In the genomic region with DNA sequence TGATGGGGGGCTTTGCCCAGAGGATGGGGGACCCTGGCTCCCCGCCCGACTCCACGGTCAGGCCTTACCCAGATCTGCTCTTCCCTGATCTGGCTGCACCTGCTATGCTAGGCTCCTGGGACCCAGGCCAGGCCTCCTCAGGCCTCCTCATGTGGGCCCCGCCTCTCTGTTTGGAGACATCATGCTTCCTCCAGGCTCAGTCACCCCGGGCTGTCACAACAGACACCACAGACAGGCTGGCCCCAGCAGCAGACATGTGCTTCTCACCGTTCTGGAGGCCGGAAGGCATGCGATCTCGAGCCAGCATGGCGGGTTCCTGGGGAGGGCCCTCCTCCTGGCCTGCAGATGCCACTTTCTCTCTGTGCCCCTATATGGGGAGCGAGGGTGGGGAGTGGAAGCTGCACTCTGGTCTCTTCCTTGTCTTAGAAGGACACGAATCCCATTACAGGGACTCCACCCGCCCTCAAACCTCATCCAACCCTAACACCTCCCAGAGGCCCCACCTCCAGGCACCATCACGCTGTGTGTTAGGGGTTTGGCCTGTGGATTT, we compare ENCODE assay signal across 1 cellular context.
A peak's percentile ranks its signal among the peaks of the same experiment; 100 is the strongest.
TF ChIP-seq lines count a peak whose summit lies in the region.

No MANE protein-coding gene starts in this region.

TF ChIP-seq in HEK293, 187 proteins besides CTCF, POLR2A, EP300 and RAD21:
- TF ChIP-seq, protein P1, sequence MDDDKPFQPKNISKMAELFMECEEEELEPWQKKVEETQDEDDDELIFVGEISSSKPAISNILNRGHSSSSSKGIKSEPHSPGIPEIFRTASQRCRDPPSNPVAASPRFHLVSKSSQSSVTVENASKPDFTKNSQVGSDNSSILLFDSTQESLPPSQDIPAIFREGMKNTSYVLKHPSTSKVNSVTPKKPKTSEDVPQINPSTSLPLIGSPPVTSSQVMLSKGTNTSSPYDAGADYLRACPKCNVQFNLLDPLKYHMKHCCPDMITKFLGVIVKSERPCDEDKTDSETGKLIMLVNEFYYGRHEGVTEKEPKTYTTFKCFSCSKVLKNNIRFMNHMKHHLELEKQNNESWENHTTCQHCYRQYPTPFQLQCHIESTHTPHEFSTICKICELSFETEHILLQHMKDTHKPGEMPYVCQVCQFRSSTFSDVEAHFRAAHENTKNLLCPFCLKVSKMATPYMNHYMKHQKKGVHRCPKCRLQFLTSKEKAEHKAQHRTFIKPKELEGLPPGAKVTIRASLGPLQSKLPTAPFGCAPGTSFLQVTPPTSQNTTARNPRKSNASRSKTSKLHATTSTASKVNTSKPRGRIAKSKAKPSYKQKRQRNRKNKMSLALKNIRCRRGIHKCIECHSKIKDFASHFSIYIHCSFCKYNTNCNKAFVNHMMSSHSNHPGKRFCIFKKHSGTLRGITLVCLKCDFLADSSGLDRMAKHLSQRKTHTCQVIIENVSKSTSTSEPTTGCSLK (tag by site-specific recombination; IDR thresholded peaks at IDR 0.05), result no peak
- no peak for TF ChIP-seq HOXC10 (CRISPR knock-in tag; IDR thresholded peaks at IDR 0.05)
- no peak for TF ChIP-seq ZNF175 (tag by site-specific recombination; IDR thresholded peaks at IDR 0.05)
- TF ChIP-seq ZFP69B (tag by site-specific recombination; IDR thresholded peaks at IDR 0.05), result peak; percentile 57; the same call in 1 of the 2 replicates
- TF ChIP-seq ZBTB20 (tag by site-specific recombination; IDR thresholded peaks at IDR 0.05), result no peak
- TF ChIP-seq, protein P2, sequence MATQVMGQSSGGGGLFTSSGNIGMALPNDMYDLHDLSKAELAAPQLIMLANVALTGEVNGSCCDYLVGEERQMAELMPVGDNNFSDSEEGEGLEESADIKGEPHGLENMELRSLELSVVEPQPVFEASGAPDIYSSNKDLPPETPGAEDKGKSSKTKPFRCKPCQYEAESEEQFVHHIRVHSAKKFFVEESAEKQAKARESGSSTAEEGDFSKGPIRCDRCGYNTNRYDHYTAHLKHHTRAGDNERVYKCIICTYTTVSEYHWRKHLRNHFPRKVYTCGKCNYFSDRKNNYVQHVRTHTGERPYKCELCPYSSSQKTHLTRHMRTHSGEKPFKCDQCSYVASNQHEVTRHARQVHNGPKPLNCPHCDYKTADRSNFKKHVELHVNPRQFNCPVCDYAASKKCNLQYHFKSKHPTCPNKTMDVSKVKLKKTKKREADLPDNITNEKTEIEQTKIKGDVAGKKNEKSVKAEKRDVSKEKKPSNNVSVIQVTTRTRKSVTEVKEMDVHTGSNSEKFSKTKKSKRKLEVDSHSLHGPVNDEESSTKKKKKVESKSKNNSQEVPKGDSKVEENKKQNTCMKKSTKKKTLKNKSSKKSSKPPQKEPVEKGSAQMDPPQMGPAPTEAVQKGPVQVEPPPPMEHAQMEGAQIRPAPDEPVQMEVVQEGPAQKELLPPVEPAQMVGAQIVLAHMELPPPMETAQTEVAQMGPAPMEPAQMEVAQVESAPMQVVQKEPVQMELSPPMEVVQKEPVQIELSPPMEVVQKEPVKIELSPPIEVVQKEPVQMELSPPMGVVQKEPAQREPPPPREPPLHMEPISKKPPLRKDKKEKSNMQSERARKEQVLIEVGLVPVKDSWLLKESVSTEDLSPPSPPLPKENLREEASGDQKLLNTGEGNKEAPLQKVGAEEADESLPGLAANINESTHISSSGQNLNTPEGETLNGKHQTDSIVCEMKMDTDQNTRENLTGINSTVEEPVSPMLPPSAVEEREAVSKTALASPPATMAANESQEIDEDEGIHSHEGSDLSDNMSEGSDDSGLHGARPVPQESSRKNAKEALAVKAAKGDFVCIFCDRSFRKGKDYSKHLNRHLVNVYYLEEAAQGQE (tag by site-specific recombination; IDR thresholded peaks at IDR 0.05), result no peak
- no peak for TF ChIP-seq SETDB1 (IDR thresholded peaks at IDR 0.05; ENCODE audit: insufficient read length, low read length)
- TF ChIP-seq, protein P3, sequence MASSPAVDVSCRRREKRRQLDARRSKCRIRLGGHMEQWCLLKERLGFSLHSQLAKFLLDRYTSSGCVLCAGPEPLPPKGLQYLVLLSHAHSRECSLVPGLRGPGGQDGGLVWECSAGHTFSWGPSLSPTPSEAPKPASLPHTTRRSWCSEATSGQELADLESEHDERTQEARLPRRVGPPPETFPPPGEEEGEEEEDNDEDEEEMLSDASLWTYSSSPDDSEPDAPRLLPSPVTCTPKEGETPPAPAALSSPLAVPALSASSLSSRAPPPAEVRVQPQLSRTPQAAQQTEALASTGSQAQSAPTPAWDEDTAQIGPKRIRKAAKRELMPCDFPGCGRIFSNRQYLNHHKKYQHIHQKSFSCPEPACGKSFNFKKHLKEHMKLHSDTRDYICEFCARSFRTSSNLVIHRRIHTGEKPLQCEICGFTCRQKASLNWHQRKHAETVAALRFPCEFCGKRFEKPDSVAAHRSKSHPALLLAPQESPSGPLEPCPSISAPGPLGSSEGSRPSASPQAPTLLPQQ (tag by site-specific recombination; IDR thresholded peaks at IDR 0.05), result peak; percentile 68; the same call in 1 of the 2 replicates
- TF ChIP-seq, protein P4, sequence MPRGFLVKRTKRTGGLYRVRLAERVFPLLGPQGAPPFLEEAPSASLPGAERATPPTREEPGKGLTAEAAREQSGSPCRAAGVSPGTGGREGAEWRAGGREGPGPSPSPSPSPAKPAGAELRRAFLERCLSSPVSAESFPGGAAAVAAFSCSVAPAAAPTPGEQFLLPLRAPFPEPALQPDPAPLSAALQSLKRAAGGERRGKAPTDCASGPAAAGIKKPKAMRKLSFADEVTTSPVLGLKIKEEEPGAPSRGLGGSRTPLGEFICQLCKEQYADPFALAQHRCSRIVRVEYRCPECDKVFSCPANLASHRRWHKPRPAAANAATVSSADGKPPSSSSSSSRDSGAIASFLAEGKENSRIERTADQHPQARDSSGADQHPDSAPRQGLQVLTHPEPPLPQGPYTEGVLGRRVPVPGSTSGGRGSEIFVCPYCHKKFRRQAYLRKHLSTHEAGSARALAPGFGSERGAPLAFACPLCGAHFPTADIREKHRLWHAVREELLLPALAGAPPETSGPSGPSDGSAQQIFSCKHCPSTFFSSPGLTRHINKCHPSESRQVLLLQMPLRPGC (tag by site-specific recombination; IDR thresholded peaks at IDR 0.05), result no peak
